In the genomic region with DNA sequence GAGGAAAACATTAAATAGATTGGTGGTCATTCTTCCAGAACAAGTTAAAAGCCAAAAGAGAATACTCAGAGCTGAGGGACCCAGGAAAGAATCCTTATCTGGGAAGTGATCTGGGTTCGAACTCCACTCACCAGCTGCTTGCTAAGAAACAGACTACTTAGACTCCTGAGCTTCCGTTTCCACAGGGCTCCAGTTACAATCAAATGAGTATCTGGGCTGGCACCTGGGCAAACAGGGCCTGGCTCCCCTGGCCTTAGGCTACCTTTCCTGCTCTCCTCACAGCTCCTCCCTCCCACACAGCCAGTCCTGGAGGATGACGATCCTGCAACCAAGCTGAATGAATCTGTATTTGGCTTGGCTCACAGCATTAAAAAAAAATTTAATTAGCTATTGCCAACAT, we compare ENCODE assay signal across 15 cellular contexts. TPM values are rescaled to one million over a fixed set of nuclear protein-coding genes. Genes with fewer than 3 reads are reported as not detected.
DNase-seq lines count a peak whose midpoint lies in the region; FAIRE-seq and TF ChIP-seq lines count a peak whose summit lies in the region.
"Had no signal": no experiment of that assay in that cellular context is flagged by ENCODE, and none has a peak within 500 bp of the region (broad histone marks: within the 10 kb centered on the region; RNA-seq: fewer than 3 reads in every experiment).

No MANE protein-coding gene starts in this region.

- no peak overlapping the region for H2AFZ ChIP-seq in astrocyte (ENCODE audit: low read depth, low read length)

- no peak overlapping the region for H3K9ac ChIP-seq in astrocyte (ENCODE audit: low read length)

- no peak overlapping the region for H3K4me2 ChIP-seq in astrocyte (ENCODE audit: low read length)

- TF ChIP-seq CTCF in astrocyte (IDR thresholded peaks at IDR 0.05; ENCODE audit: insufficient read depth, low read depth, low read length) (no peak), Caco-2 (IDR thresholded peaks at IDR 0.05; ENCODE audit: insufficient read depth in 1 of 2, low read depth in 1 of 2, low read length in 1 of 2, severe bottlenecking in 1 of 2, unreplicated experiment in 1 of 2) (no peak)

- CTCF ChIA-PET in Caco-2 (lab: Charles Lee), result interaction anchor here (1.4 kb wide), 1 partner anchor 26 kb away, joined by 3 read pairs; no protein-coding TSS in a partner anchor

- DNase-seq in COLO668 (lab: John Stamatoyannopoulos, UW; ENCODE audit: unreplicated experiment) (peak; percentile 67), NCI-H146 (lab: John Stamatoyannopoulos, UW) (peak; percentile 49), astrocyte (ENCODE audit: low read depth) (no peak), mesenteric fat pad (ENCODE audit: low spot score) (peak; percentile 16), foreskin melanocyte (no peak), Caco-2 (no peak), frontal cortex (ENCODE audit: low spot score in 2 of 2) (no peak)
- DNase-seq in activated CD4-positive, alpha-beta T cell treated with anti-CD3 and anti-CD28 coated beads, Interleukin-2, amount 50 U/mL, for 48 hours, result no peak
- DNase-seq: activated CD4-positive, alpha-beta T cell treated with anti-CD3 and anti-CD28 coated beads, Interleukin-2, amount 50 U/mL, for 4 hours; CD4-positive, alpha-beta memory T cell; occipital lobe had no signal

- H3K27me3 Mint-ChIP-seq in astrocyte (ENCODE audit: low read depth, unreplicated experiment), result no peaks in the 10 kb centered on the region
- no peaks in the 10 kb centered on the region for H3K27me3 Mint-ChIP-seq in Caco-2 (ENCODE audit: insufficient read depth, unreplicated experiment)
- H3K27me3 Mint-ChIP-seq: CD4-positive, alpha-beta memory T cell; stimulated activated naive CD8-positive, alpha-beta T cell treated with anti-CD3 and anti-CD28 coated beads, Interleukin-15, Interleukin-2, amounts not matched to agents 100 ng/mL and 50 ng/mL, for 24 hours had no signal

- H3K36me3 Mint-ChIP-seq in astrocyte (ENCODE audit: low read depth, unreplicated experiment) (peaks cover 14% of the 10 kb centered on the region), Caco-2 (ENCODE audit: insufficient read depth, unreplicated experiment) (peaks cover 52% of the 10 kb centered on the region)

- H3K9me3 Mint-ChIP-seq in astrocyte (ENCODE audit: unreplicated experiment), result no peaks in the 10 kb centered on the region
- H3K9me3 Mint-ChIP-seq in Caco-2 (ENCODE audit: unreplicated experiment), result no peaks in the 10 kb centered on the region
- H3K9me3 Mint-ChIP-seq: CD4-positive, alpha-beta memory T cell; stimulated activated naive CD8-positive, alpha-beta T cell treated with anti-CD3 and anti-CD28 coated beads, Interleukin-15, Interleukin-2, amounts not matched to agents 100 ng/mL and 50 ng/mL, for 24 hours had no signal

- no TSS peak for BruUV-seq in Caco-2 (replicated peaks; lab: Mats Ljungman, UMichigan)

- FAIRE-seq in astrocyte (lab: Jason Lieb, UNC) (no peak), frontal cortex (lab: Jason Lieb, UNC) (no peak)

- H3K4me3 ChIP-seq in astrocyte (ENCODE audit: insufficient read depth, low read depth, low read length) (no peak overlapping the region), Caco-2 (ENCODE audit: low read depth, low read length) (no peak overlapping the region)
- H3K4me3 ChIP-seq: ascending aorta, smooth muscle cell had no signal

- no peaks in the 10 kb centered on the region for H3K36me3 ChIP-seq in astrocyte (ENCODE audit: insufficient read depth, low read length)
- peaks cover 2% of the 10 kb centered on the region; the same call in 1 of the 2 replicates for H3K36me3 ChIP-seq in Caco-2 (ENCODE audit: control insufficient read depth, insufficient read depth, low read length)

- no peak overlapping the region for H3K27ac Mint-ChIP-seq in astrocyte (ENCODE audit: unreplicated experiment)
- no peak overlapping the region for H3K27ac Mint-ChIP-seq in Caco-2 (ENCODE audit: unreplicated experiment)
- H3K27ac Mint-ChIP-seq: activated T-helper 2 cell treated with anti-CD3 and anti-CD28 coated beads, Interferon-gamma antibody, Interleukin-2, Interleukin-4, amounts not matched to agents 10 μg/mL and 5 μg/mL and 100 μg/mL, durations not matched to agents 14 hours and 24 hours and 36 hours; stimulated activated naive CD8-positive, alpha-beta T cell treated with anti-CD3 and anti-CD28 coated beads, Interleukin-15, Interleukin-2, amounts not matched to agents 100 ng/mL and 50 ng/mL, for 24 hours had no signal

- H3K27me3 ChIP-seq in astrocyte (ENCODE audit: insufficient read depth, low read length), result no peaks in the 10 kb centered on the region
- no peaks in the 10 kb centered on the region for H3K27me3 ChIP-seq in Caco-2 (replicated peaks; ENCODE audit: control insufficient read depth, insufficient read depth, low read length)
- H3K27me3 ChIP-seq: ascending aorta had no signal

- peaks cover 46% of the 10 kb centered on the region for H4K20me1 ChIP-seq in astrocyte (ENCODE audit: insufficient read depth, low read length)

- H3K4me3 Mint-ChIP-seq in astrocyte (ENCODE audit: unreplicated experiment) (peak overlapping the region; percentile 34), Caco-2 (ENCODE audit: unreplicated experiment) (no peak overlapping the region)
- H3K4me3 Mint-ChIP-seq: stimulated activated naive CD8-positive, alpha-beta T cell treated with anti-CD3 and anti-CD28 coated beads, Interleukin-15, Interleukin-2, amounts not matched to agents 100 ng/mL and 50 ng/mL, for 24 hours had no signal

- POLR2A ChIA-PET in Caco-2 (lab: Charles Lee), result interaction anchor here (0.6 kb wide), 1 partner anchor 17 kb away, joined by 3 read pairs; no protein-coding TSS in a partner anchor

- H3K27ac ChIP-seq in astrocyte (ENCODE audit: low read depth, low read length), result no peak overlapping the region
- H3K27ac ChIP-seq: ascending aorta had no signal

- intact Hi-C loops in Caco-2 (cut with micrococcal nuclease; ENCODE audit: unreplicated experiment), result no loop called here

- H3K4me1 ChIP-seq in astrocyte (ENCODE audit: insufficient read depth, low read length) (peaks cover 7% of the 10 kb centered on the region), Caco-2 (peaks cover 46% of the 10 kb centered on the region)

- H3K4me1 Mint-ChIP-seq in astrocyte (ENCODE audit: low read depth, unreplicated experiment) (peaks cover 8% of the 10 kb centered on the region), Caco-2 (ENCODE audit: low read depth, unreplicated experiment) (peaks cover 44% of the 10 kb centered on the region)

- H3K9me3 ChIP-seq in astrocyte (ENCODE audit: insufficient read depth, low read depth, low read length) (no peaks in the 10 kb centered on the region), Caco-2 (no peaks in the 10 kb centered on the region)
- H3K9me3 ChIP-seq: ascending aorta had no signal

- peaks cover 58% of the 10 kb centered on the region for H3K79me2 ChIP-seq in astrocyte (ENCODE audit: insufficient read depth, low read length)

RNA-seq across cellular contexts. Expression of a gene that starts 2.5 kb away (rescaled TPM):
- total RNA-seq in astrocyte (31.6 and 34.0 TPM in 2 replicates), mesenteric fat pad (35.0 TPM), Caco-2 (2022) (76.5 and 93.1 TPM in 2 replicates), frontal cortex (95.8 TPM)

Comparison
In these comparisons a context has a peak if more than half of its experiments do, and no peak if none do; other contexts are left out.
1. DNase-seq: peak in COLO668 (single experiment), NCI-H146 (single experiment) and mesenteric fat pad (single experiment); none in astrocyte (single experiment), activated CD4-positive, alpha-beta T cell treated with anti-CD3 and anti-CD28 coated beads, Interleukin-2, amount 50 U/mL, for 48 hours (0 of 2), foreskin melanocyte (single experiment), Caco-2 (0 of 2) and frontal cortex (0 of 2).